13 cellular contexts compared by ENCODE assay signal in genomic region chr22:46117206-46118199, GRCh38. TPM values are rescaled to one million over a fixed set of nuclear protein-coding genes. Genes with fewer than 3 reads are reported as not detected.
DNase-seq lines count a peak whose midpoint lies in the region; ATAC-seq, FAIRE-seq and TF ChIP-seq lines count a peak whose summit lies in the region.
"Had no signal": no experiment of that assay in that cellular context is flagged by ENCODE, and none has a peak within 500 bp of the region (broad histone marks: within the 10 kb centered on the region; RNA-seq: fewer than 3 reads in every experiment).

No MANE protein-coding gene starts in this region.

- no peak overlapping the region for H2BK5ac ChIP-seq in IMR-90 (ENCODE audit: low read depth, low read length, poor library complexity, severe bottlenecking)

- H3K27me3 ChIP-seq in IMR-90 (ENCODE audit: control insufficient read depth, insufficient read depth, low read length) (no peaks in the 10 kb centered on the region), endocrine pancreas (ENCODE audit: control insufficient read depth, insufficient read depth, low read length) (no peaks in the 10 kb centered on the region), gastrocnemius medialis (no peaks in the 10 kb centered on the region)
- H3K27me3 ChIP-seq: brain microvascular endothelial cell, pancreas, SJSA1 had no signal

- H3K27ac ChIP-seq in A549 = peak overlapping the region; percentile 40 to 61; a peak in 4 of 6 replicates
- no peak overlapping the region for H3K27ac ChIP-seq in IMR-90 (ENCODE audit: insufficient read depth, low read length)
- peak overlapping the region in 3 of 4 donors; percentile 8 to 97 (median 31) for H3K27ac ChIP-seq in gastrocnemius medialis
- H3K27ac ChIP-seq: brain microvascular endothelial cell, pancreas, SJSA1 had no signal

- TF ChIP-seq EP300 in A549 (IDR thresholded peaks at IDR 0.05) = no peak

- H3K4me2 ChIP-seq in A549 (no peak overlapping the region), IMR-90 (ENCODE audit: low read depth, low read length) (no peak overlapping the region)

- WGBS in A549 (ENCODE audit: missing lambda C conversion rate) = 94% methylated on average over 6 of the region's 10 CpGs
- WGBS in IMR-90 (ENCODE audit: extremely low coverage in 2 of 2, insufficient read length in 1 of 2), 2 experiments = 100% methylated on average over 2 of the region's 10 CpGs; no CpG with 5 or more reads in 1 of the 2 experiments

- H3K9ac ChIP-seq in IMR-90 (ENCODE audit: low read depth, low read length) (no peak overlapping the region), endocrine pancreas (ENCODE audit: control insufficient read depth, insufficient read depth, low read length) (peak overlapping the region; percentile 35)

- H4K5ac ChIP-seq in IMR-90 (ENCODE audit: low read depth, low read length) = no peak overlapping the region

- H4K8ac ChIP-seq in IMR-90 (ENCODE audit: low read depth in 2 of 2, low read length in 2 of 2) = no peak overlapping the region; a peak in 1 of 4 replicates

- H2BK15ac ChIP-seq in IMR-90 (ENCODE audit: low read depth, low read length) = no peak overlapping the region

- no peak for FAIRE-seq in A549 (lab: Jason Lieb, UNC)
- FAIRE-seq: H54, pancreas had no signal

- no peak overlapping the region for H3K4ac ChIP-seq in IMR-90 (ENCODE audit: low read depth, low read length)

- H3K9me3 ChIP-seq in A549 = no peaks in the 10 kb centered on the region
- no peaks in the 10 kb centered on the region for H3K9me3 ChIP-seq in IMR-90 (ENCODE audit: control insufficient read depth, insufficient read depth, low read length)
- no peaks in the 10 kb centered on the region for H3K9me3 ChIP-seq in endocrine pancreas (ENCODE audit: control insufficient read depth, low read length)
- no peaks in the 10 kb centered on the region for H3K9me3 ChIP-seq in gastrocnemius medialis
- H3K9me3 ChIP-seq: pancreas, SJSA1 had no signal

- no peak overlapping the region for H2AFZ ChIP-seq in IMR-90 (replicated peaks; ENCODE audit: low read length, poor library complexity)

- no peaks in the 10 kb centered on the region for H3K79me1 ChIP-seq in IMR-90 (ENCODE audit: low read depth in 1 of 2, low read length in 2 of 2)

- H4K20me1 ChIP-seq in IMR-90 (ENCODE audit: insufficient read depth, low read length) = no peaks in the 10 kb centered on the region; the same call in 1 of the 2 replicates

- no TSS peak for BruUV-seq in IMR-90 (replicated peaks; lab: Mats Ljungman, UMichigan)

- TF ChIP-seq RAD21 in A549 (conservative IDR thresholded peaks at IDR 0.05 in 1 of 2, IDR thresholded peaks at IDR 0.05 in 1 of 2) (no peak), IMR-90 (IDR thresholded peaks at IDR 0.05; ENCODE audit: low read length) (no peak)

- H3K4me3 ChIP-seq in A549 = no peak overlapping the region
- H3K4me3 ChIP-seq in IMR-90 (ENCODE audit: insufficient read depth, low read depth, low read length) = no peak overlapping the region
- no peak overlapping the region for H3K4me3 ChIP-seq in endocrine pancreas (ENCODE audit: control insufficient read depth, insufficient read depth, low read length)
- no peak overlapping the region for H3K4me3 ChIP-seq in gastrocnemius medialis
- H3K4me3 ChIP-seq: pancreas, SJSA1 had no signal

- in situ Hi-C loops in IMR-90 (cut with MboI; ENCODE audit: low sequenced_read_pairs) (loop anchor here (5.0 kb wide), 1 partner anchor 110 kb away; no protein-coding TSS in a partner anchor), gastrocnemius medialis (cut with MboI; ENCODE audit: low sequenced_read_pairs in 4 of 4) (loop anchor here (5.0 to 10.0 kb wide), 3 partner anchors 100 to 110 kb away; no protein-coding TSS in a partner anchor)

- peak overlapping the region; percentile 2 for H2AK9ac ChIP-seq in IMR-90 (replicated peaks; ENCODE audit: low read depth, low read length, poor library complexity)

- no peak overlapping the region for H3K23ac ChIP-seq in IMR-90 (ENCODE audit: low read depth, low read length)

- intact Hi-C loops in IMR-90 (cut with micrococcal nuclease) (loop anchor here (5.0 kb wide), 1 partner anchor 45 kb away; no protein-coding TSS in a partner anchor), gastrocnemius medialis (cut with DNase I; ENCODE audit: low total_unique reads) (no loop called here)

- H3K18ac ChIP-seq in IMR-90 (ENCODE audit: low read depth, low read length) = no peak overlapping the region

- H2BK120ac ChIP-seq in IMR-90 (ENCODE audit: low read depth, low read length) = no peak overlapping the region

- TF ChIP-seq CTCF in A549 (IDR thresholded peaks at IDR 0.05) (no peak), IMR-90 (conservative IDR thresholded peaks at IDR 0.05; ENCODE audit: low read depth, low read length) (no peak), gastrocnemius medialis (IDR thresholded peaks at IDR 0.05 in 4 of 5, conservative IDR thresholded peaks at IDR 0.05 in 1 of 5) (no peak)

- DNase-seq in A549 (ENCODE audit: low read depth in 1 of 2, low spot score in 1 of 2) = peak in 1 of 2 experiments; percentile 6
- DNase-seq in IMR-90 = no peak
- no peak for DNase-seq in gastrocnemius medialis
- no peak for DNase-seq in stimulated activated naive CD8-positive, alpha-beta T cell treated with anti-CD3 and anti-CD28 coated beads, Interleukin-15, Interleukin-2, amounts not matched to agents 100 U/mL and 50 U/mL, for 24 hours
- no peak for DNase-seq in NCI-H748 treated with DMSO at 0.1 percent for 48 hours (lab: John Stamatoyannopoulos, UW)
- no peak for DNase-seq in activated CD4-positive, CD25-positive, alpha-beta regulatory T cell treated with anti-CD3 and anti-CD28 coated beads, Interleukin-2, amount 50 U/mL, for 72 hours
- DNase-seq in HEK293T (ENCODE audit: extremely low spot score) = no peak
- DNase-seq: NCI-H187 had no signal

- peaks cover 16% of the 10 kb centered on the region; the same call in 1 of the 2 replicates for H3K36me3 ChIP-seq in IMR-90 (ENCODE audit: control insufficient read depth, insufficient read depth, low read length)
- no peaks in the 10 kb centered on the region for H3K36me3 ChIP-seq in endocrine pancreas (ENCODE audit: control insufficient read depth, insufficient read depth, low read length)
- H3K36me3 ChIP-seq in gastrocnemius medialis = no peaks in the 10 kb centered on the region

- H3K56ac ChIP-seq in IMR-90 (ENCODE audit: extremely low read depth, insufficient read depth, low read length) = no peak overlapping the region

- dilution Hi-C loops in IMR-90 (cut with HindIII; ENCODE audit: low sequenced_read_pairs, unreplicated experiment) = no loop called here

- TF ChIP-seq POLR2A in A549 (IDR thresholded peaks at IDR 0.05; ENCODE audit: low read length) (no peak), IMR-90 (IDR thresholded peaks at IDR 0.05; ENCODE audit: low read depth, low read length) (no peak), gastrocnemius medialis (IDR thresholded peaks at IDR 0.05) (no peak)

- H3K9me1 ChIP-seq in IMR-90 (ENCODE audit: insufficient read depth, low read length) = no peaks in the 10 kb centered on the region

- ATAC-seq in A549 (no peak), IMR-90 (ENCODE audit: low read depth) (no peak), gastrocnemius medialis (no peak)
- no peak for ATAC-seq in stimulated activated naive CD8-positive, alpha-beta T cell treated with anti-CD3 and anti-CD28 coated beads, Interleukin-15, Interleukin-2, amounts not matched to agents 100 U/mL and 50 U/mL, for 24 hours

- no peak overlapping the region for H4K91ac ChIP-seq in IMR-90 (ENCODE audit: insufficient read depth, low read depth, low read length)

- POLR2A ChIA-PET in A549 (lab: Yijun Ruan, JAX) (no interaction called here), IMR-90 (lab: Charles Lee; ENCODE audit: unreplicated experiment) (interaction anchor here (1.1 kb wide), 1 partner anchor 120 kb away, joined by 6 read pairs; no protein-coding TSS in a partner anchor), HEK293T (lab: Yijun Ruan, JAX) (interaction anchor here (0.8 to 3.3 kb wide), 5 partner anchors 47 to 122 kb away, joined by 3 to 18 read pairs (median 4); no protein-coding TSS in a partner anchor)

- 0 out of 2 replicates have a peak overlapping the region, but pooled peaks have one; percentile 75 for H2AK5ac ChIP-seq in IMR-90 (ENCODE audit: low read depth, low read length)

- H3K14ac ChIP-seq in IMR-90 (replicated peaks; ENCODE audit: low read depth, low read length) = no peak overlapping the region

- CTCF ChIA-PET in A549 (lab: Yijun Ruan, JAX) = interaction anchor here (0.8 to 10.7 kb wide), 30 partner anchors 7 to 539 kb away, joined by 3 to 272 read pairs (median 5); no protein-coding TSS in a partner anchor
- CTCF ChIA-PET in IMR-90 (lab: Yijun Ruan, JAX) = interaction anchor here (1.0 to 4.0 kb wide), 4 partner anchors 102 to 121 kb away, joined by 6 to 24 read pairs (median 8); no protein-coding TSS in a partner anchor
- CTCF ChIA-PET in HEK293T (lab: Yijun Ruan, JAX) = interaction anchor here (0.8 to 9.3 kb wide), 12 partner anchors 15 to 219 kb away, joined by 3 to 113 read pairs (median 5); no protein-coding TSS in a partner anchor

- H3K4me1 ChIP-seq in A549 (peaks cover 43% of the 10 kb centered on the region), IMR-90 (ENCODE audit: control insufficient read depth, insufficient read depth, low read length) (peaks cover 15% of the 10 kb centered on the region), endocrine pancreas (ENCODE audit: control insufficient read depth, insufficient read depth, low read length) (no peaks in the 10 kb centered on the region), gastrocnemius medialis (peaks cover 28 to 37% of the 10 kb centered on the region in 2 donors)

- H2BK20ac ChIP-seq in IMR-90 (ENCODE audit: low read depth, low read length) = no peak overlapping the region

TF ChIP-seq in A549, 52 proteins besides CTCF, POLR2A, EP300 and RAD21 (continues in another document):
- TF ChIP-seq HOXA7 (CRISPR knock-in tag; IDR thresholded peaks at IDR 0.05) = no peak

TF ChIP-seq in HEK293T, 16 proteins besides CTCF, POLR2A, EP300 and RAD21:
- TF ChIP-seq SUZ12 (IDR thresholded peaks at IDR 0.05) (no peak), ZNF384 (IDR thresholded peaks at IDR 0.05) (no peak)

RNA-seq across cellular contexts. Expression of gene PPARA, which starts 32.8 kb away (rescaled TPM):
- polyA plus RNA-seq in A549 (2011; rRNA removed) = 2.8 and 3.7 TPM in 2 replicates
- 0.99 and 1.5 TPM in 2 replicates for polyA plus RNA-seq in A549 (2012; cell fraction: cytosol; rRNA removed)
- polyA plus RNA-seq in A549 (2012; cell fraction: nucleus; rRNA removed) = 0.36 and 0.67 TPM in 2 replicates
- polyA plus RNA-seq in A549 (2017; fragmentation: RNase III; extraction: RNeasy Plus Mini Kit Qiagen cat#74134 plus additional on column Dnase treatment) = 2.4 to 2.7 TPM (median 2.6 TPM) in 3 replicates
- 8.7 and 10.8 TPM in 2 replicates for polyA minus RNA-seq in A549 (2011; rRNA and poly(A)+ RNA removed)
- 6.1 and 7.0 TPM in 2 replicates for total RNA-seq in IMR-90 (2012; rRNA removed)
- polyA plus RNA-seq in IMR-90 (2012; rRNA removed) = 3.1 and 3.3 TPM in 2 replicates
- 3.2 and 3.3 TPM in 2 replicates for polyA plus RNA-seq in IMR-90 (2012; cell fraction: cytosol; rRNA removed)
- polyA plus RNA-seq in IMR-90 (2012; cell fraction: nucleus; rRNA removed; ENCODE audit: low replicate concordance) = 3.0 and 5.9 TPM in 2 replicates
- 10 to 100 TPM; 29.6 to 74.8 (median 57.9) TPM for total RNA-seq in gastrocnemius medialis
